ENCODE assay signal across 8 cellular contexts in the genomic region with DNA sequence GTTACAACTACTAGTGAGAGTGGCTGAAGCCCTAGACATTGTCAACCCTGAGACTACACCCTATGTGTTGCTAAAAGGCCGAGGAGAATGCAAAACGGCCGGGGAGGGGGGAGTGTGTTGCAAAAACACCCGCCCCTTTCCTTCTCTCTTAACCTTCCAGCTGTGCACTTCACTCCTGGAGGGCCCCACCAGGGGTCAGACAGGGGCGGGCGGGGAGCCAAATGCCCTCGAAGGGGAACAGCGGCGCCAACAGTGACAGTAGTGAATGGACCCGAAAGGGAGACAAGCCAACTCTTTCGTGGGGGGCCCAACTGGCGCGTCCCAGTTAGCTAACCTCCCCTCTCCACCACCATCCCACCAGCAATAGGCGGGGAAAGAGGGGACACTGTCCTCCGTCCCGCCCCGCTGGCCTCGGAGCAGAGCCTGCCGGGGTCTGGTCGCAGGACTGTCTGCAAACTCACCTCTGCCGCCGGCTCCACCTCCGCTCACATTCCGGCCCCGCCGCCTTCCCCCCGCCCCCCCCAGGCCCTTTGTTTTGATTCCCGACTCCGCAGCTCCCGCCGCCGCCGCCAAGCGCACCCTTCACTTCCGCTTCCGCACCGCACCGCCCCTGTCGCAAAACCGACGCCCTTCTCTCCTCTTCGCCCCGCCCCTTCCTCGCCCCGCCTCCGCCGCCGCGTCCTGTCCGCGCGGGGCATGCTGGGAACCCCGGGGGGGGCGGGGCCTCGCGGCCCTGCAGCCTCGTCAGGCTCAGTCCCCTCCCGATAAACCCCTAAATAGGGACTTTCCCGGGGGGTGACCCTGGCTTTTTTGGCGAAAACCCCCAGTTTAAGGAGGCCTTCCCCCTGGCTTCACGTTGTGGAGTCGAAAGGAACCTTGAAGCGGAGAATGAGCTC.
A peak's percentile ranks its signal among the peaks of the same experiment; 100 is the strongest.
DNase-seq lines count a peak whose midpoint lies in the region; ATAC-seq and TF ChIP-seq lines count a peak whose summit lies in the region.

A gene with protein sequence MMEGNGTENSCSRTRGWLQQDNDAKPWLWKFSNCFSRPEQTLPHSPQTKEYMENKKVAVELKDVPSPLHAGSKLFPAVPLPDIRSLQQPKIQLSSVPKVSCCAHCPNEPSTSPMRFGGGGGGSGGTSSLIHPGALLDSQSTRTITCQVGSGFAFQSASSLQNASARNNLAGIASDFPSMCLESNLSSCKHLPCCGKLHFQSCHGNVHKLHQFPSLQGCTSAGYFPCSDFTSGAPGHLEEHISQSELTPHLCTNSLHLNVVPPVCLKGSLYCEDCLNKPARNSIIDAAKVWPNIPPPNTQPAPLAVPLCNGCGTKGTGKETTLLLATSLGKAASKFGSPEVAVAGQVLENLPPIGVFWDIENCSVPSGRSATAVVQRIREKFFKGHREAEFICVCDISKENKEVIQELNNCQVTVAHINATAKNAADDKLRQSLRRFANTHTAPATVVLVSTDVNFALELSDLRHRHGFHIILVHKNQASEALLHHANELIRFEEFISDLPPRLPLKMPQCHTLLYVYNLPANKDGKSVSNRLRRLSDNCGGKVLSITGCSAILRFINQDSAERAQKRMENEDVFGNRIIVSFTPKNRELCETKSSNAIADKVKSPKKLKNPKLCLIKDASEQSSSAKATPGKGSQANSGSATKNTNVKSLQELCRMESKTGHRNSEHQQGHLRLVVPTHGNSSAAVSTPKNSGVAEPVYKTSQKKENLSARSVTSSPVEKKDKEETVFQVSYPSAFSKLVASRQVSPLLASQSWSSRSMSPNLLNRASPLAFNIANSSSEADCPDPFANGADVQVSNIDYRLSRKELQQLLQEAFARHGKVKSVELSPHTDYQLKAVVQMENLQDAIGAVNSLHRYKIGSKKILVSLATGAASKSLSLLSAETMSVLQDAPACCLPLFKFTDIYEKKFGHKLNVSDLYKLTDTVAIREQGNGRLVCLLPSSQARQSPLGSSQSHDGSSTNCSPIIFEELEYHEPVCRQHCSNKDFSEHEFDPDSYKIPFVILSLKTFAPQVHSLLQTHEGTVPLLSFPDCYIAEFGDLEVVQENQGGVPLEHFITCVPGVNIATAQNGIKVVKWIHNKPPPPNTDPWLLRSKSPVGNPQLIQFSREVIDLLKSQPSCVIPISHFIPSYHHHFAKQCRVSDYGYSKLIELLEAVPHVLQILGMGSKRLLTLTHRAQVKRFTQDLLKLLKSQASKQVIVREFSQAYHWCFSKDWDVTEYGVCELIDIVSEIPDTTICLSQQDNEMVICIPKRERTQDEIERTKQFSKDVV (N-terminal part only) (minus strand): TSS at position 598 of the 896 bp plus-strand sequence. CDS start 3,921 bp downstream, outside the sequence.

- peaks cover 9% of the 10 kb centered on the region for H3K4me1 ChIP-seq in iPS-20b (ENCODE audit: insufficient read depth, low read length)

- peaks cover 15% of the 10 kb centered on the region for H3K36me3 ChIP-seq in iPS-20b (ENCODE audit: insufficient read depth, low read depth, low read length)

- TF ChIP-seq CTCF in VCaP (conservative IDR thresholded peaks at IDR 0.05): no peak

- H3K9ac ChIP-seq in iPS-20b (ENCODE audit: low read depth, low read length): peak within 1 kb of the TSS; percentile 100

- H3K27ac ChIP-seq in VCaP: peak within 1 kb of the TSS; percentile 90
- H3K27ac ChIP-seq in iPS-20b (ENCODE audit: low read length): peak within 1 kb of the TSS; percentile 95
- H3K27ac ChIP-seq in skin epidermis: peak within 1 kb of the TSS; percentile 60 to 100 (median 97)

- H3K4me3 ChIP-seq in iPS-20b (ENCODE audit: low read length) (peak within 1 kb of the TSS; percentile 99), skin epidermis (peak within 1 kb of the TSS; percentile 77 to 92 (median 85))

- no peaks in the 10 kb centered on the region for H3K27me3 ChIP-seq in iPS-20b (ENCODE audit: insufficient read depth, low read length)

- in situ Hi-C loops in ACHN (cut with HindIII; ENCODE audit: low pct_ligation_motif_present, low pct_unique_long_range_greater_than_20kb, low sequenced_read_pairs): no loop called here
- in situ Hi-C loops in T47D (cut with HindIII; ENCODE audit: low pct_unique_long_range_greater_than_20kb, low sequenced_read_pairs): no loop called here

- DNase-seq in ACHN: peak; percentile 98
- peak; percentile 86 for DNase-seq in NCI-H2196 treated with DMSO at 0.1 percent for 48 hours (lab: John Stamatoyannopoulos, UW; ENCODE audit: unreplicated experiment)
- peak; percentile 43 to 98 for DNase-seq in T47D (ENCODE audit: low read depth in 1 of 2, low spot score in 1 of 2)

- ATAC-seq in GM18870 (IDR thresholded peaks at IDR 0.05; ENCODE audit: unreplicated experiment): peak; percentile 45
- ATAC-seq in HG03135 (IDR thresholded peaks at IDR 0.05; ENCODE audit: unreplicated experiment): peak; percentile 48

- no peaks in the 10 kb centered on the region for H3K9me3 ChIP-seq in iPS-20b (ENCODE audit: insufficient read depth, low read depth, low read length)

Comparison
In these comparisons a context has a peak if more than half of its experiments do, and no peak if none do; other contexts are left out.
1. Peak in every context shown above with its lines: DNase-seq, ATAC-seq, H3K4me3 ChIP-seq and H3K27ac ChIP-seq.